ENCODE assay signal across 1 cellular context in the genomic region with DNA sequence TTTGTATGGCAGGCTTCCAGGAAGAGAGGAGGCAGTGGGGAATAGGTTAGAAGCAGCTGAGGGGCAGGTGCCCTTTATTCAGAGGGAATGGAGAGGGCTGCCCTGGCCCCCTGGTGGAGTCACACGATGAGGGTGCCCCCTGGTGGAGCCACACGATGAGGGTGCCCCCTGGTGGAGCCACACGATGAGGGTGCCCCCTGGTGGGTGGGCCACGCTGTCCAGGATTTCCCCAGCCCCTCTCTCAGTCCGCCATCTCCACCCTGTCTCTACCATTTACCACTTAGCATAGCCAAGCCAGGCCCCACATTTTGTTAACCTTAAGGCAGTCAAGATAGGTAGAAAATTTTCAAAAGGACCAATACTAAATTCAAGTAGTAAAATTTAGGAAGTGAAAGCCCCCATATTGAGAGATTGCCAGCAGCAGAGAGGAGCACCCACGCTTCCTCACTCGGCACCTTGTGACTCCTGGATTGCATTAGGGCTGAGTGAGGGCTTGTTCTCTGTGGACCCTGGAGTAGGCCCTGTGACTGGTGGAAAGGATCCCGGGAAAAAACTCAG.
TF ChIP-seq lines count a peak whose summit lies in the region.

No MANE protein-coding gene starts in this region.

TF ChIP-seq in HepG2, 621 proteins besides CTCF, POLR2A, EP300 and RAD21 (continues in another document):
- TF ChIP-seq, protein P1, sequence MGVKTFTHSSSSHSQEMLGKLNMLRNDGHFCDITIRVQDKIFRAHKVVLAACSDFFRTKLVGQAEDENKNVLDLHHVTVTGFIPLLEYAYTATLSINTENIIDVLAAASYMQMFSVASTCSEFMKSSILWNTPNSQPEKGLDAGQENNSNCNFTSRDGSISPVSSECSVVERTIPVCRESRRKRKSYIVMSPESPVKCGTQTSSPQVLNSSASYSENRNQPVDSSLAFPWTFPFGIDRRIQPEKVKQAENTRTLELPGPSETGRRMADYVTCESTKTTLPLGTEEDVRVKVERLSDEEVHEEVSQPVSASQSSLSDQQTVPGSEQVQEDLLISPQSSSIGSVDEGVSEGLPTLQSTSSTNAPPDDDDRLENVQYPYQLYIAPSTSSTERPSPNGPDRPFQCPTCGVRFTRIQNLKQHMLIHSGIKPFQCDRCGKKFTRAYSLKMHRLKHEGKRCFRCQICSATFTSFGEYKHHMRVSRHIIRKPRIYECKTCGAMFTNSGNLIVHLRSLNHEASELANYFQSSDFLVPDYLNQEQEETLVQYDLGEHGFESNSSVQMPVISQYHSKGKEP (CRISPR knock-in tag; IDR thresholded peaks at IDR 0.05), result peak; percentile 40; the same call in 1 of the 2 replicates
- TF ChIP-seq RARA (CRISPR knock-in tag; IDR thresholded peaks at IDR 0.05) (no peak), ZSCAN20 (CRISPR knock-in tag; IDR thresholded peaks at IDR 0.05; ENCODE audit: borderline replicate concordance) (0 out of 2 replicates have a peak, but pooled peaks have one; percentile 42), TARDBP (CRISPR knock-in tag; IDR thresholded peaks at IDR 0.05) (peak; percentile 52; the same call in 1 of the 2 replicates), ZNF512B (CRISPR knock-in tag; IDR thresholded peaks at IDR 0.05; ENCODE audit: borderline replicate concordance) (no peak), TEAD3 (CRISPR knock-in tag; optimal IDR thresholded peaks at IDR 0.05; ENCODE audit: borderline replicate concordance) (peak; percentile 9), ZNF235 (CRISPR knock-in tag; IDR thresholded peaks at IDR 0.05; ENCODE audit: borderline replicate concordance) (no peak), JUN (CRISPR knock-in tag; IDR thresholded peaks at IDR 0.05) (no peak), ZBTB14 (CRISPR knock-in tag; IDR thresholded peaks at IDR 0.05) (0 out of 2 replicates have a peak, but pooled peaks have one; percentile 34), ZC3H13 (CRISPR knock-in tag; IDR thresholded peaks at IDR 0.05) (no peak), ZNF263 (CRISPR knock-in tag; IDR thresholded peaks at IDR 0.05) (0 out of 2 replicates have a peak, but pooled peaks have one; percentile 21), HOXA3 (CRISPR knock-in tag; IDR thresholded peaks at IDR 0.05) (peak; percentile 33; the same call in 1 of the 2 replicates), ZNF367 (CRISPR knock-in tag; IDR thresholded peaks at IDR 0.05; ENCODE audit: borderline replicate concordance) (no peak), TCF12 (IDR thresholded peaks at IDR 0.05) (no peak), TCF12 (CRISPR knock-in tag; IDR thresholded peaks at IDR 0.05) (0 out of 2 replicates have a peak, but pooled peaks have one; percentile 18), ZNF44 (CRISPR knock-in tag; IDR thresholded peaks at IDR 0.05) (no peak), HNF4G (IDR thresholded peaks at IDR 0.05; ENCODE audit: borderline replicate concordance, low read depth, low read length) (no peak), HNF4G (CRISPR knock-in tag; IDR thresholded peaks at IDR 0.05; ENCODE audit: borderline replicate concordance, low read depth) (peak; percentile 44; the same call in 1 of the 2 replicates), KMT2A (CRISPR knock-in tag; IDR thresholded peaks at IDR 0.05) (0 out of 2 replicates have a peak, but pooled peaks have one; percentile 32), RXRB (CRISPR knock-in tag; IDR thresholded peaks at IDR 0.05; ENCODE audit: borderline replicate concordance) (0 out of 2 replicates have a peak, but pooled peaks have one; percentile 21), HNRNPUL1 (IDR thresholded peaks at IDR 0.05; ENCODE audit: low read depth, low read length) (no peak), MEIS2 (CRISPR knock-in tag; IDR thresholded peaks at IDR 0.05) (0 out of 2 replicates have a peak, but pooled peaks have one; percentile 33), HMGXB4 (CRISPR knock-in tag; IDR thresholded peaks at IDR 0.05; ENCODE audit: borderline replicate concordance in 1 of 2, low read depth in 1 of 2) (peak; percentile 75 to 87), SP4 (CRISPR knock-in tag; IDR thresholded peaks at IDR 0.05) (no peak), PHB2 (IDR thresholded peaks at IDR 0.05; ENCODE audit: partially characterized antibody) (no peak), ZNF605 (CRISPR knock-in tag; IDR thresholded peaks at IDR 0.05) (no peak), RXRA (CRISPR knock-in tag; IDR thresholded peaks at IDR 0.05) (0 out of 2 replicates have a peak, but pooled peaks have one; percentile 38), ZMYM4 (CRISPR knock-in tag; IDR thresholded peaks at IDR 0.05) (peak; percentile 72; the same call in 1 of the 2 replicates), CREM (IDR thresholded peaks at IDR 0.05) (no peak), CREM (CRISPR knock-in tag; IDR thresholded peaks at IDR 0.05) (no peak), ZFP36L2 (CRISPR knock-in tag; IDR thresholded peaks at IDR 0.05) (no peak), MEF2D (CRISPR knock-in tag; IDR thresholded peaks at IDR 0.05) (no peak), NKX3-1 (CRISPR knock-in tag; IDR thresholded peaks at IDR 0.05) (no peak), NONO (IDR thresholded peaks at IDR 0.05) (no peak), NONO (CRISPR knock-in tag; conservative IDR thresholded peaks at IDR 0.05) (no peak), ONECUT2 (CRISPR knock-in tag; IDR thresholded peaks at IDR 0.05) (no peak), RBM39 (IDR thresholded peaks at IDR 0.05; ENCODE audit: low read depth, low read length, poor library complexity, severe bottlenecking) (no peak), KDM4B (CRISPR knock-in tag; IDR thresholded peaks at IDR 0.05) (0 out of 2 replicates have a peak, but pooled peaks have one; percentile 53), ZNF749 (CRISPR knock-in tag; IDR thresholded peaks at IDR 0.05; ENCODE audit: borderline replicate concordance) (no peak), ARID5B (CRISPR knock-in tag; IDR thresholded peaks at IDR 0.05) (peak; percentile 40; the same call in 1 of the 2 replicates), DDIT3 (CRISPR knock-in tag; IDR thresholded peaks at IDR 0.05) (no peak), HOXA5 (CRISPR knock-in tag; IDR thresholded peaks at IDR 0.05) (no peak), NFKB2 (CRISPR knock-in tag; IDR thresholded peaks at IDR 0.05; ENCODE audit: borderline replicate concordance) (peak; percentile 39; the same call in 1 of the 2 replicates), HIVEP1 (CRISPR knock-in tag; IDR thresholded peaks at IDR 0.05) (no peak), KLF9 (CRISPR knock-in tag; IDR thresholded peaks at IDR 0.05; ENCODE audit: low read depth) (no peak), CBX1 (IDR thresholded peaks at IDR 0.05; ENCODE audit: low read depth) (peak; percentile 31), MAZ (IDR thresholded peaks at IDR 0.05; ENCODE audit: borderline replicate concordance, low read depth, low read length) (peak; percentile 79; the same call in 1 of the 2 replicates), MAZ (CRISPR knock-in tag; IDR thresholded peaks at IDR 0.05; ENCODE audit: low read depth) (peak; percentile 60; the same call in 1 of the 2 replicates)
- TF ChIP-seq, protein P2, sequence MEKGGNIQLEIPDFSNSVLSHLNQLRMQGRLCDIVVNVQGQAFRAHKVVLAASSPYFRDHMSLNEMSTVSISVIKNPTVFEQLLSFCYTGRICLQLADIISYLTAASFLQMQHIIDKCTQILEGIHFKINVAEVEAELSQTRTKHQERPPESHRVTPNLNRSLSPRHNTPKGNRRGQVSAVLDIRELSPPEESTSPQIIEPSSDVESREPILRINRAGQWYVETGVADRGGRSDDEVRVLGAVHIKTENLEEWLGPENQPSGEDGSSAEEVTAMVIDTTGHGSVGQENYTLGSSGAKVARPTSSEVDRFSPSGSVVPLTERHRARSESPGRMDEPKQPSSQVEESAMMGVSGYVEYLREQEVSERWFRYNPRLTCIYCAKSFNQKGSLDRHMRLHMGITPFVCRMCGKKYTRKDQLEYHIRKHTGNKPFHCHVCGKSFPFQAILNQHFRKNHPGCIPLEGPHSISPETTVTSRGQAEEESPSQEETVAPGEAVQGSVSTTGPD (CRISPR knock-in tag; IDR thresholded peaks at IDR 0.05), result no peak
- TF ChIP-seq, protein P3, sequence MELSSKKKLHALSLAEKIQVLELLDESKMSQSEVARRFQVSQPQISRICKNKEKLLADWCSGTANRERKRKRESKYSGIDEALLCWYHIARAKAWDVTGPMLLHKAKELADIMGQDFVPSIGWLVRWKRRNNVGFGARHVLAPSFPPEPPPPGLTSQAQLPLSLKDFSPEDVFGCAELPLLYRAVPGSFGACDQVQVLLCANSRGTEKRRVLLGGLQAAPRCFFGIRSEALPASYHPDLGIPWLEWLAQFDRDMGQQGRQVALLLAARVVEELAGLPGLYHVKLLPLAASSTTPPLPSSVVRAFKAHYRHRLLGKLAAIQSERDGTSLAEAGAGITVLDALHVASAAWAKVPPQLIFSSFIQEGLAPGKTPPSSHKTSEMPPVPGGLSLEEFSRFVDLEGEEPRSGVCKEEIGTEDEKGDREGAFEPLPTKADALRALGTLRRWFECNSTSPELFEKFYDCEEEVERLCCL (CRISPR knock-in tag; IDR thresholded peaks at IDR 0.05; ENCODE audit: borderline replicate concordance), result no peak
- TF ChIP-seq, protein P4, sequence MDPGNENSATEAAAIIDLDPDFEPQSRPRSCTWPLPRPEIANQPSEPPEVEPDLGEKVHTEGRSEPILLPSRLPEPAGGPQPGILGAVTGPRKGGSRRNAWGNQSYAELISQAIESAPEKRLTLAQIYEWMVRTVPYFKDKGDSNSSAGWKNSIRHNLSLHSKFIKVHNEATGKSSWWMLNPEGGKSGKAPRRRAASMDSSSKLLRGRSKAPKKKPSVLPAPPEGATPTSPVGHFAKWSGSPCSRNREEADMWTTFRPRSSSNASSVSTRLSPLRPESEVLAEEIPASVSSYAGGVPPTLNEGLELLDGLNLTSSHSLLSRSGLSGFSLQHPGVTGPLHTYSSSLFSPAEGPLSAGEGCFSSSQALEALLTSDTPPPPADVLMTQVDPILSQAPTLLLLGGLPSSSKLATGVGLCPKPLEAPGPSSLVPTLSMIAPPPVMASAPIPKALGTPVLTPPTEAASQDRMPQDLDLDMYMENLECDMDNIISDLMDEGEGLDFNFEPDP (CRISPR knock-in tag; conservative IDR thresholded peaks at IDR 0.05), result no peak
